In the genomic region with DNA sequence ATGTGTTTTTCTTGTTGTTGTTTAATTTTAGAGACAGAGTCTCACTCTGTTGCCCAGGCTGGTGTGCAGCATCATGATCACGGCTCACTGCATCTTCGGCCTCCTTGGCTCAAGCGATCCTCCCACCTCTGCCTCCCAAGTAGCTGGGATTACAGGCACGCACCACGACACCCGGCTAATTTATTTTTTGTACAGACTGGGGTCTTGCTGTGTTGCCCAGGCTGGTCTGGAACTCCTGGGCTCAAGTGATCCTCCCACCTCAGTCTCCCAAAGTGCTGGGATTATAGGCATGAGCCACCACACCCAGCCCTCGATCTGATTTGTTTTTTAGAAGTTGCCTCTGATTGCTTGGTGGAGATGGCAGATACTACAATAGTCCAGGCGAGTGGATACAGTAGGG, we compare ENCODE assay signal across 6 cellular contexts. TPM values are rescaled to one million over a fixed set of nuclear protein-coding genes. Genes with fewer than 3 reads are reported as not detected.
DNase-seq lines count a peak whose midpoint lies in the region; ATAC-seq and TF ChIP-seq lines count a peak whose summit lies in the region.
"Not testable (repeated sequence)": the region's sequence is repeated elsewhere in the genome, so short reads cannot be mapped to it uniquely, and the experiment has no call there.

No MANE protein-coding gene starts in this region.

- TF ChIP-seq CTCF in CD4-positive, alpha-beta T cell (IDR thresholded peaks at IDR 0.05); HEK293 (tag by site-specific recombination; IDR thresholded peaks at IDR 0.05); endothelial cell (IDR thresholded peaks at IDR 0.05; ENCODE audit: unreplicated experiment); mesothelial cell of epicardium (IDR thresholded peaks at IDR 0.05; ENCODE audit: unreplicated experiment); gastrocnemius medialis (IDR thresholded peaks at IDR 0.05 in 4 of 5, conservative IDR thresholded peaks at IDR 0.05 in 1 of 5): not testable (repeated sequence)

- in situ Hi-C loops in gastrocnemius medialis (cut with MboI; ENCODE audit: low sequenced_read_pairs in 4 of 4) = not testable (repeated sequence)

- not testable (repeated sequence) for H3K27me3 ChIP-seq in CD4-positive, alpha-beta T cell (ENCODE audit: control insufficient read depth, insufficient read depth, low read length); gastrocnemius medialis

- H3K36me3 ChIP-seq in HEK293 (ENCODE audit: control insufficient read depth in 2 of 2, insufficient read depth in 1 of 2, low read length in 2 of 2); gastrocnemius medialis: not testable (repeated sequence)

- DNase-seq in CD4-positive, alpha-beta T cell; activated T-cell treated with anti-CD3 and anti-CD28 coated beads, Interleukin-2, amount 50 U/mL, for 72 hours; endothelial cell (ENCODE audit: low spot score); mesothelial cell of epicardium (ENCODE audit: low spot score in 2 of 2, unreplicated experiment in 2 of 2); gastrocnemius medialis: not testable (repeated sequence)

- H3K27me3 Mint-ChIP-seq in CD4-positive, alpha-beta T cell; activated T-cell treated with anti-CD3 and anti-CD28 coated beads, Interleukin-2, amount 50 U/mL, for 72 hours (ENCODE audit: low read depth); endothelial cell (ENCODE audit: unreplicated experiment); mesothelial cell of epicardium (ENCODE audit: low read depth): not testable (repeated sequence)

- CTCF ChIA-PET in CD4-positive, alpha-beta T cell (lab: Charles Lee) = interaction anchor here (1.2 kb wide), 1 partner anchor 348 kb away, joined by 3 read pairs; no protein-coding TSS in a partner anchor
- CTCF ChIA-PET in HEK293 (lab: Yijun Ruan, JAX) = interaction anchor here (0.7 kb wide), 1 partner anchor 31 kb away, joined by 3 read pairs; no protein-coding TSS in a partner anchor

- H3K36me3 Mint-ChIP-seq in CD4-positive, alpha-beta T cell (ENCODE audit: low read depth) = peaks cover 13% of the 10 kb centered on the region
- not testable (repeated sequence) for H3K36me3 Mint-ChIP-seq in activated T-cell treated with anti-CD3 and anti-CD28 coated beads, Interleukin-2, amount 50 U/mL, for 72 hours (ENCODE audit: insufficient read depth in 2 of 2); endothelial cell (ENCODE audit: low read depth, unreplicated experiment)
- H3K36me3 Mint-ChIP-seq in mesothelial cell of epicardium = peaks cover 18% of the 10 kb centered on the region

- not testable (repeated sequence) for ATAC-seq in CD4-positive, alpha-beta T cell (ENCODE audit: poor library complexity); activated T-cell treated with anti-CD3 and anti-CD28 coated beads, Interleukin-2, amount 50 U/mL, for 72 hours (replicated peaks in 1 of 2); gastrocnemius medialis

- TF ChIP-seq POLR2A in gastrocnemius medialis (IDR thresholded peaks at IDR 0.05) = not testable (repeated sequence)

- H3K27ac Mint-ChIP-seq in CD4-positive, alpha-beta T cell; endothelial cell (ENCODE audit: unreplicated experiment): not testable (repeated sequence)
- peak overlapping the region; percentile 10 for H3K27ac Mint-ChIP-seq in activated T-cell treated with anti-CD3 and anti-CD28 coated beads, Interleukin-2, amount 50 U/mL, for 72 hours
- peak overlapping the region; percentile 34 for H3K27ac Mint-ChIP-seq in mesothelial cell of epicardium

- H3K4me3 ChIP-seq in HEK293 (ENCODE audit: low read depth, low read length); gastrocnemius medialis: not testable (repeated sequence)

- not testable (repeated sequence) for H3K9me3 Mint-ChIP-seq in CD4-positive, alpha-beta T cell; activated T-cell treated with anti-CD3 and anti-CD28 coated beads, Interleukin-2, amount 50 U/mL, for 72 hours; endothelial cell (ENCODE audit: unreplicated experiment); mesothelial cell of epicardium

- POLR2A ChIA-PET in CD4-positive, alpha-beta T cell (lab: Charles Lee); HEK293 (lab: Yijun Ruan, JAX): not testable (repeated sequence)

- not testable (repeated sequence) for H3K27ac ChIP-seq in CD4-positive, alpha-beta T cell (ENCODE audit: low read depth, low read length); HEK293 (ENCODE audit: extremely low read depth, low read depth, low read length)
- peak overlapping the region in 3 of 4 donors; percentile 20 to 94 (median 90) for H3K27ac ChIP-seq in gastrocnemius medialis

- intact Hi-C loops in CD4-positive, alpha-beta T cell (cut with DNase I, micrococcal nuclease); gastrocnemius medialis (cut with DNase I; ENCODE audit: low total_unique reads): not testable (repeated sequence)

- peaks cover 36% of the 10 kb centered on the region for H3K4me1 Mint-ChIP-seq in CD4-positive, alpha-beta T cell (ENCODE audit: low read depth)
- peaks cover 41% of the 10 kb centered on the region for H3K4me1 Mint-ChIP-seq in activated T-cell treated with anti-CD3 and anti-CD28 coated beads, Interleukin-2, amount 50 U/mL, for 72 hours (ENCODE audit: low read depth)
- H3K4me1 Mint-ChIP-seq in endothelial cell (ENCODE audit: unreplicated experiment) = not testable (repeated sequence)
- peaks cover 15% of the 10 kb centered on the region for H3K4me1 Mint-ChIP-seq in mesothelial cell of epicardium

- peak overlapping the region; percentile 45 for H3K4me3 Mint-ChIP-seq in CD4-positive, alpha-beta T cell
- H3K4me3 Mint-ChIP-seq in activated T-cell treated with anti-CD3 and anti-CD28 coated beads, Interleukin-2, amount 50 U/mL, for 72 hours; mesothelial cell of epicardium: not testable (repeated sequence)
- H3K4me3 Mint-ChIP-seq in endothelial cell (ENCODE audit: unreplicated experiment) = peak overlapping the region; percentile 60

- not testable (repeated sequence) for H3K9me3 ChIP-seq in CD4-positive, alpha-beta T cell (ENCODE audit: control insufficient read depth, low read length); HEK293 (ENCODE audit: control insufficient read depth, insufficient read depth, low read depth, low read length); gastrocnemius medialis

- H3K4me1 ChIP-seq in HEK293 (ENCODE audit: control insufficient read depth, insufficient read depth, low read length) = not testable (repeated sequence)
- H3K4me1 ChIP-seq in gastrocnemius medialis = peaks cover 3 to 10% of the 10 kb centered on the region in 2 donors

TF ChIP-seq in HEK293, 187 proteins besides CTCF, POLR2A, EP300 and RAD21:
- peak; percentile 88 for TF ChIP-seq ZNF121 (tag by site-specific recombination; IDR thresholded peaks at IDR 0.05)
TF ChIP-seq in HEK293: peak in this region for 1; not testable (repeated sequence) for 186.

RNA-seq across cellular contexts. Expression of a gene that starts 3.7 kb away (rescaled TPM):
- total RNA-seq in CD4-positive, alpha-beta T cell = 10 to 100 TPM in 1 of 2 experiments, 1 to 10 TPM in 1; 8.6 to 11.0 TPM
- 10 to 100 TPM; 15.0 to 19.6 TPM for total RNA-seq in activated T-cell treated with anti-CD3 and anti-CD28 coated beads, Interleukin-2, amount 50 U/mL, for 72 hours
- total RNA-seq in endothelial cell (ENCODE audit: unreplicated experiment) (15.6 TPM), mesothelial cell of epicardium (21.6 to 30.4 TPM (median 21.7 TPM) in 3 replicates), gastrocnemius medialis (10 to 100 TPM; 40.3 to 61.1 (median 50.8) TPM)

RNA-seq across cellular contexts. Expression of a gene that starts 29.2 kb away (rescaled TPM):
- 10 to 100 TPM; 57.6 to 66.4 TPM for total RNA-seq in CD4-positive, alpha-beta T cell
- total RNA-seq in activated T-cell treated with anti-CD3 and anti-CD28 coated beads, Interleukin-2, amount 50 U/mL, for 72 hours = 100 to 1,000 TPM; 171 to 176 TPM
- 307 TPM for total RNA-seq in endothelial cell (ENCODE audit: unreplicated experiment)
- 213 to 221 TPM (median 214 TPM) in 3 replicates for total RNA-seq in mesothelial cell of epicardium
- total RNA-seq in gastrocnemius medialis = 100 to 1,000 TPM in 2 of 4 donors, 10 to 100 TPM in 2; 75.2 to 168 (median 111) TPM
